Comparison of ENCODE assay signal across 9 cellular contexts in genomic region chr6:119312875-119313338, GRCh38. TPM values are rescaled to one million over a fixed set of nuclear protein-coding genes. Genes with fewer than 3 reads are reported as not detected.
DNase-seq lines count a peak whose midpoint lies in the region; ATAC-seq and TF ChIP-seq lines count a peak whose summit lies in the region.
"Had no signal": no experiment of that assay in that cellular context is flagged by ENCODE, and none has a peak within 500 bp of the region (broad histone marks: within the 10 kb centered on the region; RNA-seq: fewer than 3 reads in every experiment).

No MANE protein-coding gene starts in this region.

- H3K4me1 ChIP-seq in neutrophil (ENCODE audit: control insufficient read depth in 1 of 2, insufficient read depth in 1 of 2, low read depth in 1 of 2, low read length in 1 of 2) (peaks cover 58 to 65% of the 10 kb centered on the region in 2 experiments), ovary (ENCODE audit: insufficient read depth) (no peaks in the 10 kb centered on the region)

- TF ChIP-seq CTCF in neutrophil (IDR thresholded peaks at IDR 0.05) (no peak), ovary (IDR thresholded peaks at IDR 0.05) (no peak)

- DNase-seq in activated CD4-positive, alpha-beta T cell treated with anti-CD3 and anti-CD28 coated beads, Interleukin-2, amount 10 ng/mL, durations not matched to agents 7 days and 5 days = peak; percentile 49
- no peak for DNase-seq in activated effector memory CD4-positive, alpha-beta T cell treated with Interleukin-2 at 50 U/mL for 16 hours
- DNase-seq in NCI-H69 (lab: John Stamatoyannopoulos, UW) = no peak
- DNase-seq in ovary = no peak
- DNase-seq in 8988T = no peak

- no peak for TF ChIP-seq EP300 in ovary (IDR thresholded peaks at IDR 0.05)

- H3K27me3 ChIP-seq in neutrophil = no peaks in the 10 kb centered on the region
- H3K27me3 ChIP-seq in ovary = no peaks in the 10 kb centered on the region

- H3K27me3 Mint-ChIP-seq in activated CD4-positive, alpha-beta T cell treated with anti-CD3 and anti-CD28 coated beads, Interleukin-2, amount 10 ng/mL, durations not matched to agents 7 days and 5 days = no peaks in the 10 kb centered on the region

- TF ChIP-seq POLR2A in ovary (IDR thresholded peaks at IDR 0.05) = no peak

- 87 to 92% (median 90%) methylated on average over 4 of the region's 4 CpGs for WGBS in ovary, 3 donors

- ATAC-seq in GM19025 (IDR thresholded peaks at IDR 0.05; ENCODE audit: low read depth, unreplicated experiment) (peak; percentile 45), HG02885 (IDR thresholded peaks at IDR 0.05; ENCODE audit: poor library complexity, unreplicated experiment) (peak; percentile 44)

- H3K27ac Mint-ChIP-seq in activated CD4-positive, alpha-beta T cell treated with anti-CD3 and anti-CD28 coated beads, Interleukin-2, amount 10 ng/mL, durations not matched to agents 7 days and 5 days = peak overlapping the region; percentile 91

- H3K27ac ChIP-seq in neutrophil = peak overlapping the region; percentile 57
- H3K27ac ChIP-seq in ovary = no peak overlapping the region
- H3K27ac ChIP-seq: skin epidermis had no signal

- H3K9me3 Mint-ChIP-seq in activated CD4-positive, alpha-beta T cell treated with anti-CD3 and anti-CD28 coated beads, Interleukin-2, amount 10 ng/mL, durations not matched to agents 7 days and 5 days = peaks cover under 1% of the 10 kb centered on the region

- H3K9me3 ChIP-seq in neutrophil (no peaks in the 10 kb centered on the region), ovary (no peaks in the 10 kb centered on the region)

- POLR2A ChIA-PET in activated CD4-positive, alpha-beta T cell treated with anti-CD3 and anti-CD28 coated beads, Interleukin-2, amount 10 ng/mL, durations not matched to agents 7 days and 5 days (lab: Charles Lee) = no interaction called here

- intact Hi-C loops in ovary (cut with DNase I) = no loop called here

- CTCF ChIA-PET in activated CD4-positive, alpha-beta T cell treated with anti-CD3 and anti-CD28 coated beads, Interleukin-2, amount 10 ng/mL, durations not matched to agents 7 days and 5 days (lab: Charles Lee) = interaction anchor here (0.6 to 2.6 kb wide), 4 partner anchors 10 to 59 kb away, joined by 3 to 19 read pairs (median 3); no protein-coding TSS in a partner anchor

- H3K4me1 Mint-ChIP-seq in activated CD4-positive, alpha-beta T cell treated with anti-CD3 and anti-CD28 coated beads, Interleukin-2, amount 10 ng/mL, durations not matched to agents 7 days and 5 days = peaks cover 69% of the 10 kb centered on the region

- H3K4me3 ChIP-seq in neutrophil (ENCODE audit: low read depth in 1 of 2, low read length in 1 of 2) = peak overlapping the region; percentile 3 to 4
- H3K4me3 ChIP-seq in ovary = no peak overlapping the region
- H3K4me3 ChIP-seq: skin epidermis had no signal

- peak overlapping the region; percentile 39 for H3K4me3 Mint-ChIP-seq in activated CD4-positive, alpha-beta T cell treated with anti-CD3 and anti-CD28 coated beads, Interleukin-2, amount 10 ng/mL, durations not matched to agents 7 days and 5 days

- H3K36me3 ChIP-seq in neutrophil (no peaks in the 10 kb centered on the region), ovary (no peaks in the 10 kb centered on the region)

- H3K36me3 Mint-ChIP-seq in activated CD4-positive, alpha-beta T cell treated with anti-CD3 and anti-CD28 coated beads, Interleukin-2, amount 10 ng/mL, durations not matched to agents 7 days and 5 days (ENCODE audit: low read depth) = peaks cover 4% of the 10 kb centered on the region

RNA-seq across cellular contexts. Expression of gene MAN1A1, which starts 36.7 kb away (rescaled TPM):
- 10 to 100 TPM; 10.5 to 10.6 TPM for total RNA-seq in activated CD4-positive, alpha-beta T cell treated with anti-CD3 and anti-CD28 coated beads, Interleukin-2, amount 10 ng/mL, durations not matched to agents 7 days and 5 days
- 10 to 100 TPM; 27.4 to 49.6 (median 31.8) TPM for total RNA-seq in ovary
- 10 to 100 TPM; 22.1 to 33.9 TPM for polyA plus RNA-seq in ovary
